9 cellular contexts compared by ENCODE assay signal in genomic region chr11:94183886-94184264, GRCh38. TPM values are rescaled to one million over a fixed set of nuclear protein-coding genes. Genes with fewer than 3 reads are reported as not detected.
DNase-seq lines count a peak whose midpoint lies in the region; ATAC-seq and TF ChIP-seq lines count a peak whose summit lies in the region.
"Had no signal": no experiment of that assay in that cellular context is flagged by ENCODE, and none has a peak within 500 bp of the region (broad histone marks: within the 10 kb centered on the region; RNA-seq: fewer than 3 reads in every experiment).

No MANE protein-coding gene starts in this region.

- DNase-seq in AG10803 (ENCODE audit: low read depth) (peak; percentile 34), NCI-H345 treated with DMSO at 0.1 percent for 48 hours (lab: John Stamatoyannopoulos, UW; ENCODE audit: unreplicated experiment) (peak; percentile 6), ascending aorta (ENCODE audit: low spot score in 2 of 2) (peak in 1 of 2 donors; percentile 72), iPS DF 6.9 (ENCODE audit: low read depth, low spot score) (peak; percentile 71), spleen (no peak), NCI-H2107 (lab: John Stamatoyannopoulos, UW) (no peak)

- peak; percentile 77 for ATAC-seq in HG02623 (IDR thresholded peaks at IDR 0.05; ENCODE audit: unreplicated experiment)
- ATAC-seq: naive thymus-derived CD8-positive, alpha-beta T cell had no signal

- H3K36me3 ChIP-seq in ascending aorta (peaks cover 14 to 34% of the 10 kb centered on the region in 2 donors), iPS DF 6.9 (ENCODE audit: control insufficient read depth, insufficient read depth, low read length) (peaks cover 10% of the 10 kb centered on the region; the same call in 1 of the 2 replicates), spleen (peaks cover 0 to 34% (median 24%) of the 10 kb centered on the region in 6 donors)

- H3K27ac ChIP-seq in ascending aorta: peak overlapping the region; percentile 2 to 38
- no peak overlapping the region for H3K27ac ChIP-seq in iPS DF 6.9 (ENCODE audit: low read length)
- H3K27ac ChIP-seq in spleen: peak overlapping the region in 4 of 8 donors; percentile 12 to 42 (median 19)

- no CpG with 5 or more reads among the region's 7 CpGs for WGBS in iPS DF 6.9 (ENCODE audit: insufficient coverage, insufficient read length)
- 27 to 60% (median 38%) methylated on average over 7 of the region's 7 CpGs for WGBS in spleen, 5 donors

- H3K27me3 ChIP-seq in ascending aorta: no peaks in the 10 kb centered on the region
- H3K27me3 ChIP-seq in iPS DF 6.9 (ENCODE audit: control insufficient read depth, insufficient read depth, low read length): no peaks in the 10 kb centered on the region
- H3K27me3 ChIP-seq in spleen (replicated peaks in 1 of 7): no peaks in the 10 kb centered on the region

- TF ChIP-seq POLR2A in spleen (IDR thresholded peaks at IDR 0.05): no peak

- H3K4me1 ChIP-seq in ascending aorta: peaks cover 0 to 12% of the 10 kb centered on the region in 2 donors
- H3K4me1 ChIP-seq in iPS DF 6.9 (ENCODE audit: control insufficient read depth, insufficient read depth, low read length): no peaks in the 10 kb centered on the region
- peaks cover 0 to 24% (median 15%) of the 10 kb centered on the region in 6 donors for H3K4me1 ChIP-seq in spleen

- TF ChIP-seq CTCF in AG10803 (conservative IDR thresholded peaks at IDR 0.05; ENCODE audit: low read length) (peak; percentile 69), GM12874 (IDR thresholded peaks at IDR 0.05; ENCODE audit: insufficient read depth, low read depth, low read length) (peak; percentile 79), ascending aorta (IDR thresholded peaks at IDR 0.05) (peak; percentile 64 to 88 (median 87)), spleen (IDR thresholded peaks at IDR 0.05 in 8 of 11, conservative IDR thresholded peaks at IDR 0.05 in 3 of 11) (peak; percentile 35 to 77 (median 67))

- intact Hi-C loops in ascending aorta (cut with DNase I) (loop anchor here (1.0 to 5.0 kb wide), 2 partner anchors 56 to 233 kb away; partner anchors contain the start of gene PANX1), spleen (cut with DNase I; ENCODE audit: low total_unique reads) (no loop called here)

- no peaks in the 10 kb centered on the region for H3K9me3 ChIP-seq in ascending aorta
- H3K9me3 ChIP-seq in iPS DF 6.9 (ENCODE audit: control insufficient read depth, insufficient read depth, low read length): no peaks in the 10 kb centered on the region
- no peaks in the 10 kb centered on the region for H3K9me3 ChIP-seq in spleen

- H3K4me3 ChIP-seq in AG10803 (ENCODE audit: low read length): no peak overlapping the region
- H3K4me3 ChIP-seq in ascending aorta: peak overlapping the region in 1 of 2 donors; percentile 39
- H3K4me3 ChIP-seq in iPS DF 6.9 (ENCODE audit: low read length): no peak overlapping the region
- H3K4me3 ChIP-seq in spleen: peak overlapping the region in 1 of 8 donors; percentile 4

RNA-seq across cellular contexts. Expression of gene PANX1, which starts 55.2 kb away (rescaled TPM):
- total RNA-seq in ascending aorta (24.4 TPM), spleen (10 to 100 TPM in 6 of 7 donors, 1 to 10 TPM in 1; 9.3 to 15.1 (median 13.5) TPM)
- 1 to 10 TPM; 1.6 to 3.7 (median 2.5) TPM for polyA plus RNA-seq in spleen

Comparison
In these comparisons a context has a peak if more than half of its experiments do, and no peak if none do; other contexts are left out.
1. DNase-seq: peak in AG10803 (single experiment), NCI-H345 treated with DMSO at 0.1 percent for 48 hours (single experiment) and iPS DF 6.9 (single experiment); none in spleen (single experiment) and NCI-H2107 (single experiment).
2. Peak in every context shown above with its lines, with median percentiles within 50 percentile points of each other: CTCF ChIP-seq.